In the genomic region with DNA sequence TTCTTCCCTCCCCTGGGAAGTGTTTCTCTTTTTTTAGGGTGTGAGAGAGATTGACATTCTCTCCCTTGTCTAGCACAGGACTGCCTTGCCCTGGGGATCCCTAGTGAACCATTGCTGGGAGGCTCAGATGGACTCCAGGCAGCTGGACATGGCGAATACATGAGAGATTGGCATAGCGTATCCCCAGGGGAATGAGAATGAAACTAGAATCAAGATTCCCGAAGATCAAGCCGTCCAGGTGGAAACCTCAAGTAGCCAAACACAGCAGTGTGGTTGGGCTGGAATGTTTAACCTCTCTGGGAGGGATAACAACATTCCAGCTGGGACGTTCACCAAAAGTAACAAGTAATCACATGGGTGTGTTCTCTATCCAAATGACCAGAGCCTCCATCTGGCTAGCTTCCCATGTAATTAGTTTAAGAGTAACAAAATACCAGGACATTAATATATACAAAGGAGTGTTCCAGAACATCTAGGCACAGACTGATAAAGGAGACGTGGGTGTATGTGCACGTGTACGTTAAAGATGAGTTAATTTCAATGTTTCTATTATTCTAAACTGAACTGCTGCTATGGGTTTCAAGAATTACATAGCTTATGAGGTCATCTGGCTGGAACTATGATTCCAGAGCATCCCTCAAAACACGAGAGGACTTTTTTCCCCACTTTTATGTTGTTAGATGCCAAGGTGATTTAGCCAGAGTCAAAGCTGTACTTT, we compare ENCODE assay signal across 9 cellular contexts.
DNase-seq lines count a peak whose midpoint lies in the region; ATAC-seq and TF ChIP-seq lines count a peak whose summit lies in the region.
"Had no signal": no experiment of that assay in that cellular context is flagged by ENCODE, and none has a peak within 500 bp of the region (broad histone marks: within the 10 kb centered on the region; RNA-seq: fewer than 3 reads in every experiment).

No MANE protein-coding gene starts in this region.

- H3K4me1 Mint-ChIP-seq in stimulated activated memory B cell treated with anti-CD40 and anti-IgM and Interleukin-4, amounts not matched to agents 10 μg/mL and 1 μg/mL and 100 μg/mL, for 72 hours, result no peaks in the 10 kb centered on the region
- no peaks in the 10 kb centered on the region for H3K4me1 Mint-ChIP-seq in stimulated activated naive B cell treated with anti-CD40 and anti-IgM and Interleukin-4, amounts not matched to agents 10 μg/mL and 1 μg/mL and 100 μg/mL, for 72 hours

- H3K27me3 ChIP-seq in muscle layer of duodenum (ENCODE audit: low read depth, low read length), result no peaks in the 10 kb centered on the region

- no peaks in the 10 kb centered on the region for H3K36me3 Mint-ChIP-seq in stimulated activated memory B cell treated with anti-CD40 and anti-IgM and Interleukin-4, amounts not matched to agents 10 μg/mL and 1 μg/mL and 100 μg/mL, for 72 hours
- H3K36me3 Mint-ChIP-seq in stimulated activated naive B cell treated with anti-CD40 and anti-IgM and Interleukin-4, amounts not matched to agents 10 μg/mL and 1 μg/mL and 100 μg/mL, for 72 hours, result no peaks in the 10 kb centered on the region

- TF ChIP-seq CTCF in epithelial cell of proximal tubule (conservative IDR thresholded peaks at IDR 0.05; ENCODE audit: low read depth, low read length), result no peak

- no peaks in the 10 kb centered on the region for H3K9me3 ChIP-seq in muscle layer of duodenum (ENCODE audit: control insufficient read depth in 1 of 2, low read length in 2 of 2)

- H3K4me1 ChIP-seq in muscle layer of duodenum (ENCODE audit: control insufficient read depth in 1 of 2, insufficient read depth in 2 of 2, low read length in 2 of 2), result peaks cover 13 to 23% of the 10 kb centered on the region in 2 donors

- H3K27me3 Mint-ChIP-seq in stimulated activated memory B cell treated with anti-CD40 and anti-IgM and Interleukin-4, amounts not matched to agents 10 μg/mL and 1 μg/mL and 100 μg/mL, for 72 hours, result peaks cover 22% of the 10 kb centered on the region
- peaks cover 34 to 36% of the 10 kb centered on the region in 2 donors for H3K27me3 Mint-ChIP-seq in stimulated activated naive B cell treated with anti-CD40 and anti-IgM and Interleukin-4, amounts not matched to agents 10 μg/mL and 1 μg/mL and 100 μg/mL, for 72 hours

- no peak for ATAC-seq in stimulated activated memory B cell treated with anti-CD40 and anti-IgM and Interleukin-4, amounts not matched to agents 10 μg/mL and 1 μg/mL and 100 μg/mL, for 72 hours
- ATAC-seq in stimulated activated naive B cell treated with anti-CD40 and anti-IgM and Interleukin-4, amounts not matched to agents 10 μg/mL and 1 μg/mL and 100 μg/mL, for 72 hours (replicated peaks), result no peak

- no peaks in the 10 kb centered on the region for H3K36me3 ChIP-seq in muscle layer of duodenum (ENCODE audit: control insufficient read depth in 1 of 2, insufficient read depth in 2 of 2, low read length in 2 of 2)

- no peak overlapping the region for H3K4me3 Mint-ChIP-seq in stimulated activated memory B cell treated with anti-CD40 and anti-IgM and Interleukin-4, amounts not matched to agents 10 μg/mL and 1 μg/mL and 100 μg/mL, for 72 hours
- no peak overlapping the region for H3K4me3 Mint-ChIP-seq in stimulated activated naive B cell treated with anti-CD40 and anti-IgM and Interleukin-4, amounts not matched to agents 10 μg/mL and 1 μg/mL and 100 μg/mL, for 72 hours

- H3K4me3 ChIP-seq in epithelial cell of proximal tubule (ENCODE audit: low read depth, low read length) (peak overlapping the region; percentile 3), muscle layer of duodenum (ENCODE audit: low read depth in 1 of 2, low read length in 2 of 2) (no peak overlapping the region)

- DNase-seq in AG08395 (ENCODE audit: low spot score) (peak; percentile 78), NCI-H524 (lab: John Stamatoyannopoulos, UW) (peak; percentile 42 to 63), epithelial cell of proximal tubule (ENCODE audit: low read depth) (peak; percentile 58), NCI-H128 (lab: John Stamatoyannopoulos, UW; ENCODE audit: unreplicated experiment) (no peak)
- DNase-seq in activated CD8-positive, alpha-beta memory T cell treated with anti-CD3 and anti-CD28 coated beads for 24 hours, result no peak
- DNase-seq in stimulated activated naive B cell treated with anti-CD40 and anti-IgM and Interleukin-4, amounts not matched to agents 10 μg/mL and 1 μg/mL and 100 μg/mL, for 72 hours, result no peak
- DNase-seq: stimulated activated CD4-positive, alpha-beta T cell treated with anti-CD3 and anti-CD28 coated beads, Interleukin-15, amount 100 ng/mL, for 24 hours had no signal

- H3K27ac Mint-ChIP-seq in stimulated activated memory B cell treated with anti-CD40 and anti-IgM and Interleukin-4, amounts not matched to agents 10 μg/mL and 1 μg/mL and 100 μg/mL, for 72 hours, result no peak overlapping the region
- H3K27ac Mint-ChIP-seq in stimulated activated naive B cell treated with anti-CD40 and anti-IgM and Interleukin-4, amounts not matched to agents 10 μg/mL and 1 μg/mL and 100 μg/mL, for 72 hours, result no peak overlapping the region

- H3K9me3 Mint-ChIP-seq in stimulated activated memory B cell treated with anti-CD40 and anti-IgM and Interleukin-4, amounts not matched to agents 10 μg/mL and 1 μg/mL and 100 μg/mL, for 72 hours, result peaks cover 3% of the 10 kb centered on the region
- peaks cover 4 to 10% of the 10 kb centered on the region in 2 donors for H3K9me3 Mint-ChIP-seq in stimulated activated naive B cell treated with anti-CD40 and anti-IgM and Interleukin-4, amounts not matched to agents 10 μg/mL and 1 μg/mL and 100 μg/mL, for 72 hours

- peak overlapping the region; percentile 73 for H3K27ac ChIP-seq in muscle layer of duodenum (ENCODE audit: low read length)

Comparison
In these comparisons a context has a peak if more than half of its experiments do, and no peak if none do; other contexts are left out.
1. DNase-seq: peak in AG08395 (single experiment), NCI-H524 (2 of 2) and epithelial cell of proximal tubule (single experiment); none in activated CD8-positive, alpha-beta memory T cell treated with anti-CD3 and anti-CD28 coated beads for 24 hours (single experiment), NCI-H128 (single experiment) and stimulated activated naive B cell treated with anti-CD40 and anti-IgM and Interleukin-4, amounts not matched to agents 10 μg/mL and 1 μg/mL and 100 μg/mL, for 72 hours (single experiment).